In genomic region chr2:54601339-54601738, GRCh38 we compare ENCODE assay signal across 10 cellular contexts.
DNase-seq lines count a peak whose midpoint lies in the region; ATAC-seq and TF ChIP-seq lines count a peak whose summit lies in the region.
"Had no signal": no experiment of that assay in that cellular context is flagged by ENCODE, and none has a peak within 500 bp of the region (broad histone marks: within the 10 kb centered on the region; RNA-seq: fewer than 3 reads in every experiment).

No MANE protein-coding gene starts in this region.

- peaks cover 14% of the 10 kb centered on the region for H3K36me3 Mint-ChIP-seq in activated naive CD4-positive, alpha-beta T cell treated with anti-CD3 and anti-CD28 coated beads for 36 hours (ENCODE audit: low read depth)
- peaks cover 42% of the 10 kb centered on the region for H3K36me3 Mint-ChIP-seq in activated T-helper 2 cell treated with anti-CD3 and anti-CD28 coated beads, Interferon-gamma antibody, Interleukin-2, Interleukin-4, amounts not matched to agents 10 μg/mL and 5 μg/mL and 100 μg/mL, durations not matched to agents 14 hours and 24 hours and 36 hours (ENCODE audit: low read depth)

- ATAC-seq in thoracic aorta (ENCODE audit: insufficient number of reproducible peaks, low FRiP score, low read depth) (no peak), HG02678 (IDR thresholded peaks at IDR 0.05; ENCODE audit: unreplicated experiment) (no peak)

- no peak for DNase-seq in activated naive CD4-positive, alpha-beta T cell treated with anti-CD3 and anti-CD28 coated beads for 36 hours
- DNase-seq in activated naive CD4-positive, alpha-beta T cell treated with Interleukin-2 at 50 U/mL for 16 hours, result no peak
- no peak for DNase-seq in activated T-helper 2 cell treated with anti-CD3 and anti-CD28 coated beads, Interferon-gamma antibody, Interleukin-2, Interleukin-4, amounts not matched to agents 10 μg/mL and 5 μg/mL and 100 μg/mL, durations not matched to agents 14 hours and 24 hours and 36 hours (ENCODE audit: low spot score)
- peak; percentile 99 for DNase-seq in kidney tubule cell (ENCODE audit: low spot score)
- DNase-seq in thoracic aorta (ENCODE audit: low spot score), result no peak
- no peak for DNase-seq in NCI-H2227 treated with DMSO at 0.1 percent for 48 hours (lab: John Stamatoyannopoulos, UW)
- no peak for DNase-seq in MG63
- DNase-seq: activated CD4-positive, alpha-beta T cell treated with anti-CD3 and anti-CD28 coated beads for 48 hours; AML-193 had no signal

- H3K4me3 ChIP-seq in thoracic aorta (no peak overlapping the region), MG63 (no peak overlapping the region)

- H3K9me3 ChIP-seq in thoracic aorta (no peaks in the 10 kb centered on the region), MG63 (no peaks in the 10 kb centered on the region)

- H3K27me3 Mint-ChIP-seq in activated naive CD4-positive, alpha-beta T cell treated with anti-CD3 and anti-CD28 coated beads for 36 hours (ENCODE audit: low read depth), result no peaks in the 10 kb centered on the region
- H3K27me3 Mint-ChIP-seq in activated T-helper 2 cell treated with anti-CD3 and anti-CD28 coated beads, Interferon-gamma antibody, Interleukin-2, Interleukin-4, amounts not matched to agents 10 μg/mL and 5 μg/mL and 100 μg/mL, durations not matched to agents 14 hours and 24 hours and 36 hours (ENCODE audit: low read depth), result no peaks in the 10 kb centered on the region

- CTCF ChIA-PET in activated naive CD4-positive, alpha-beta T cell treated with anti-CD3 and anti-CD28 coated beads for 36 hours (lab: Charles Lee), result interaction anchor here (0.7 to 1.4 kb wide), 5 partner anchors 9 to 77 kb away, joined by 3 to 5 read pairs (median 3); no protein-coding TSS in a partner anchor

- no peak for TF ChIP-seq CTCF in thoracic aorta (IDR thresholded peaks at IDR 0.05)

- H3K4me3 Mint-ChIP-seq in activated naive CD4-positive, alpha-beta T cell treated with anti-CD3 and anti-CD28 coated beads for 36 hours, result no peak overlapping the region
- no peak overlapping the region for H3K4me3 Mint-ChIP-seq in activated T-helper 2 cell treated with anti-CD3 and anti-CD28 coated beads, Interferon-gamma antibody, Interleukin-2, Interleukin-4, amounts not matched to agents 10 μg/mL and 5 μg/mL and 100 μg/mL, durations not matched to agents 14 hours and 24 hours and 36 hours (ENCODE audit: low read depth)

- no peaks in the 10 kb centered on the region for H3K27me3 ChIP-seq in thoracic aorta (replicated peaks; ENCODE audit: insufficient read depth)
- H3K27me3 ChIP-seq in MG63, result no peaks in the 10 kb centered on the region

- no peaks in the 10 kb centered on the region for H3K9me3 Mint-ChIP-seq in activated naive CD4-positive, alpha-beta T cell treated with anti-CD3 and anti-CD28 coated beads for 36 hours
- no peaks in the 10 kb centered on the region for H3K9me3 Mint-ChIP-seq in activated T-helper 2 cell treated with anti-CD3 and anti-CD28 coated beads, Interferon-gamma antibody, Interleukin-2, Interleukin-4, amounts not matched to agents 10 μg/mL and 5 μg/mL and 100 μg/mL, durations not matched to agents 14 hours and 24 hours and 36 hours

- peaks cover 98% of the 10 kb centered on the region for H3K4me1 Mint-ChIP-seq in activated naive CD4-positive, alpha-beta T cell treated with anti-CD3 and anti-CD28 coated beads for 36 hours (ENCODE audit: low read depth)
- peaks cover 99% of the 10 kb centered on the region for H3K4me1 Mint-ChIP-seq in activated T-helper 2 cell treated with anti-CD3 and anti-CD28 coated beads, Interferon-gamma antibody, Interleukin-2, Interleukin-4, amounts not matched to agents 10 μg/mL and 5 μg/mL and 100 μg/mL, durations not matched to agents 14 hours and 24 hours and 36 hours (ENCODE audit: low read depth)

- peaks cover 60 to 99% of the 10 kb centered on the region in 2 donors for H3K4me1 ChIP-seq in thoracic aorta (ENCODE audit: control insufficient read depth in 1 of 2, low read depth in 2 of 2)

- peak overlapping the region; percentile 80 for H3K27ac Mint-ChIP-seq in activated naive CD4-positive, alpha-beta T cell treated with anti-CD3 and anti-CD28 coated beads for 36 hours
- peak overlapping the region; percentile 88 for H3K27ac Mint-ChIP-seq in activated T-helper 2 cell treated with anti-CD3 and anti-CD28 coated beads, Interferon-gamma antibody, Interleukin-2, Interleukin-4, amounts not matched to agents 10 μg/mL and 5 μg/mL and 100 μg/mL, durations not matched to agents 14 hours and 24 hours and 36 hours

- intact Hi-C loops in activated naive CD4-positive, alpha-beta T cell treated with anti-CD3 and anti-CD28 coated beads for 36 hours (cut with micrococcal nuclease), result no loop called here
- intact Hi-C loops in activated T-helper 2 cell treated with anti-CD3 and anti-CD28 coated beads, Interferon-gamma antibody, Interleukin-2, Interleukin-4, amounts not matched to agents 10 μg/mL and 5 μg/mL and 100 μg/mL, durations not matched to agents 14 hours and 24 hours and 36 hours (cut with micrococcal nuclease), result no loop called here

- H3K36me3 ChIP-seq in thoracic aorta, result no peaks in the 10 kb centered on the region
- peaks cover 29% of the 10 kb centered on the region for H3K36me3 ChIP-seq in MG63

- H3K27ac ChIP-seq in thoracic aorta, result peak overlapping the region; percentile 18 to 60
